9 cellular contexts compared by ENCODE assay signal in the genomic region with DNA sequence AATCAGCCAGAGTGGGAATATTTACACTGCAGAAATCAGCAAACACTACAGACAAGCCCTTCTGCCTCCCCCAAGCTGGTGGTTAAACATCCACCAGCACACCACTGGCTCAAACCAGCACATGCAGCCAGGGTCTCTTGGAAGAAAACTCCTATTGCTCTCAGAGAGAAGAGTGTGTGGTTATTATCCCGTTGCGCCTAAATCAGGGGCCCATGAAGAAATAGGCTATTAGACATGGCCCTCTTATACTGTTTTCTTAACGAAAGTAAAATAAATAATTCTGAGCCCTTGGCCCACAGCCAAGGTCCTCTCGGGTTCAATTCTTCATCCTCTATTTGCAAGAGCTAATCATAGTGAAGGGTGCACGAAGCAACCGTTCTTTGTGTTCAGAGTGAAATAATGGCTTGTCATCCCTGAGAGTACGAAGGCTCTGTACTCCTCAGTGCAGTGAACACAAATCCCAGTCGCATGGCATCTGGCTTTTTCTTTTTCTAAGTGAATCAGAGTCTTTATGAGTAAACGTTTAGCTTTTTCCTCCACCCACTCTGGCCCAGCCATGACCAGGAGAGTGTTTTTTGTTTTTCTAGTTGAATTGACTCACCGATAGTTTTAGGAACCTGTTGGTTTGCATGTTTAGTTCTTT.
DNase-seq lines count a peak whose midpoint lies in the region; ATAC-seq lines count a peak whose summit lies in the region.
"Had no signal": no experiment of that assay in that cellular context is flagged by ENCODE, and none has a peak within 500 bp of the region (broad histone marks: within the 10 kb centered on the region; RNA-seq: fewer than 3 reads in every experiment).

No MANE protein-coding gene starts in this region.

- CTCF ChIA-PET in activated naive CD4-positive, alpha-beta T cell treated with anti-CD3 and anti-CD28 coated beads, Interleukin-2, amount 10 ng/mL, durations not matched to agents 7 days and 5 days (lab: Charles Lee): interaction anchor here (1.8 kb wide), 1 partner anchor 15 kb away, joined by 4 read pairs; no protein-coding TSS in a partner anchor

- DNase-seq in activated naive CD4-positive, alpha-beta T cell treated with Interleukin-2 at 50 U/mL for 16 hours: peak; percentile 57
- no peak for DNase-seq in activated naive CD4-positive, alpha-beta T cell treated with anti-CD3 and anti-CD28 coated beads, Interleukin-2, amount 10 ng/mL, durations not matched to agents 7 days and 5 days
- peak; percentile 64 for DNase-seq in NCI-H2196 treated with DMSO at 0.1 percent for 48 hours (lab: John Stamatoyannopoulos, UW; ENCODE audit: unreplicated experiment)
- DNase-seq in dedifferentiated amniotic fluid mesenchymal stem cell (ENCODE audit: extremely low spot score): peak; percentile 70
- peak; percentile 59 for DNase-seq in stimulated activated CD4-positive, alpha-beta T cell treated with anti-CD3 and anti-CD28 coated beads, Interleukin-15, amount 100 ng/mL, for 24 hours
- DNase-seq in cortex of kidney (lab: John Stamatoyannopoulos, UW): no peak
- no peak for DNase-seq in activated CD4-positive, CD25-positive, alpha-beta regulatory T cell (lab: John Stamatoyannopoulos, UW)

- H3K4me3 Mint-ChIP-seq in activated naive CD4-positive, alpha-beta T cell treated with anti-CD3 and anti-CD28 coated beads, Interleukin-2, amount 10 ng/mL, durations not matched to agents 7 days and 5 days: no peak overlapping the region
- H3K4me3 Mint-ChIP-seq: activated naive CD8-positive, alpha-beta T cell had no signal

- H3K9me3 Mint-ChIP-seq in activated naive CD4-positive, alpha-beta T cell treated with anti-CD3 and anti-CD28 coated beads, Interleukin-2, amount 10 ng/mL, durations not matched to agents 7 days and 5 days: no peaks in the 10 kb centered on the region

- H3K27ac Mint-ChIP-seq in activated naive CD4-positive, alpha-beta T cell treated with anti-CD3 and anti-CD28 coated beads, Interleukin-2, amount 10 ng/mL, durations not matched to agents 7 days and 5 days: no peak overlapping the region
- H3K27ac Mint-ChIP-seq: activated naive CD8-positive, alpha-beta T cell had no signal

- H3K36me3 Mint-ChIP-seq in activated naive CD4-positive, alpha-beta T cell treated with anti-CD3 and anti-CD28 coated beads, Interleukin-2, amount 10 ng/mL, durations not matched to agents 7 days and 5 days: no peaks in the 10 kb centered on the region
- H3K36me3 Mint-ChIP-seq: activated naive CD8-positive, alpha-beta T cell had no signal

- peaks cover 4% of the 10 kb centered on the region for H3K4me1 Mint-ChIP-seq in activated naive CD4-positive, alpha-beta T cell treated with anti-CD3 and anti-CD28 coated beads, Interleukin-2, amount 10 ng/mL, durations not matched to agents 7 days and 5 days

- peak; percentile 85 for ATAC-seq in HG02885 (IDR thresholded peaks at IDR 0.05; ENCODE audit: poor library complexity, unreplicated experiment)

- no peaks in the 10 kb centered on the region for H3K27me3 Mint-ChIP-seq in activated naive CD4-positive, alpha-beta T cell treated with anti-CD3 and anti-CD28 coated beads, Interleukin-2, amount 10 ng/mL, durations not matched to agents 7 days and 5 days
- H3K27me3 Mint-ChIP-seq: activated naive CD8-positive, alpha-beta T cell had no signal

Comparison
In these comparisons a context has a peak if more than half of its experiments do, and no peak if none do; other contexts are left out.
1. DNase-seq: peak in activated naive CD4-positive, alpha-beta T cell treated with Interleukin-2 at 50 U/mL for 16 hours (single experiment), NCI-H2196 treated with DMSO at 0.1 percent for 48 hours (single experiment), dedifferentiated amniotic fluid mesenchymal stem cell (single experiment) and stimulated activated CD4-positive, alpha-beta T cell treated with anti-CD3 and anti-CD28 coated beads, Interleukin-15, amount 100 ng/mL, for 24 hours (single experiment); none in activated naive CD4-positive, alpha-beta T cell treated with anti-CD3 and anti-CD28 coated beads, Interleukin-2, amount 10 ng/mL, durations not matched to agents 7 days and 5 days (single experiment), cortex of kidney (single experiment) and activated CD4-positive, CD25-positive, alpha-beta regulatory T cell (0 of 4).